Comparison of ENCODE assay signal across 1 cellular context in genomic region chr2:15447381-15447780, GRCh38.
TF ChIP-seq lines count a peak whose summit lies in the region.

No MANE protein-coding gene starts in this region.

TF ChIP-seq in GM23338, 12 proteins besides CTCF, POLR2A, EP300 and RAD21 (continued from another document):
- TF ChIP-seq ETS1 (IDR thresholded peaks at IDR 0.05) (no peak), EZH2 (IDR thresholded peaks at IDR 0.05; ENCODE audit: low read depth, unreplicated experiment) (no peak), REST (IDR thresholded peaks at IDR 0.05; ENCODE audit: unreplicated experiment) (no peak), JUNB (IDR thresholded peaks at IDR 0.05; ENCODE audit: unreplicated experiment) (no peak), ZNF331 (CRISPR knock-in tag; IDR thresholded peaks at IDR 0.05; ENCODE audit: low read depth) (no peak), STAT1 (IDR thresholded peaks at IDR 0.05; ENCODE audit: unreplicated experiment) (no peak), NANOG (IDR thresholded peaks at IDR 0.05; ENCODE audit: borderline replicate concordance) (no peak), EZH2phosphoT487 (IDR thresholded peaks at IDR 0.05; ENCODE audit: unreplicated experiment) (no peak), ZNF114 (CRISPR knock-in tag; IDR thresholded peaks at IDR 0.05) (no peak)
TF ChIP-seq in GM23338: peak in this region for 0.
